Comparison of ENCODE assay signal across 1 cellular context in genomic region chr20:37355252-37356180, GRCh38.
TF ChIP-seq lines count a peak whose summit lies in the region.

No MANE protein-coding gene starts in this region.

TF ChIP-seq in H1, 55 proteins besides CTCF, POLR2A, EP300 and RAD21:
- no peak for TF ChIP-seq EZH2 (IDR thresholded peaks at IDR 0.05; ENCODE audit: low read depth, low read length, severe bottlenecking)
- no peak for TF ChIP-seq ASH2L (IDR thresholded peaks at IDR 0.05; ENCODE audit: low read length)
- no peak for TF ChIP-seq CTBP2 (IDR thresholded peaks at IDR 0.05; ENCODE audit: borderline replicate concordance, insufficient read depth, insufficient read length, low read length)
- TF ChIP-seq SP4 (IDR thresholded peaks at IDR 0.05; ENCODE audit: low read length), result no peak
- no peak for TF ChIP-seq CBX5 (IDR thresholded peaks at IDR 0.05; ENCODE audit: low read depth, low read length)
